Comparison of ENCODE assay signal across 1 cellular context in genomic region chr11:33259869-33260268, GRCh38.
TF ChIP-seq lines count a peak whose summit lies in the region.

No MANE protein-coding gene starts in this region.

TF ChIP-seq in GM23338, 12 proteins besides CTCF, POLR2A, EP300 and RAD21 (continued from another document):
- TF ChIP-seq ZNF462 (CRISPR knock-in tag; IDR thresholded peaks at IDR 0.05) (no peak), ETS1 (IDR thresholded peaks at IDR 0.05) (no peak), EZH2phosphoT487 (IDR thresholded peaks at IDR 0.05; ENCODE audit: unreplicated experiment) (no peak), EZH2 (IDR thresholded peaks at IDR 0.05; ENCODE audit: low read depth, unreplicated experiment) (no peak)
TF ChIP-seq in GM23338: peak in this region for 0.
